22 cellular contexts compared by ENCODE assay signal in the genomic region with DNA sequence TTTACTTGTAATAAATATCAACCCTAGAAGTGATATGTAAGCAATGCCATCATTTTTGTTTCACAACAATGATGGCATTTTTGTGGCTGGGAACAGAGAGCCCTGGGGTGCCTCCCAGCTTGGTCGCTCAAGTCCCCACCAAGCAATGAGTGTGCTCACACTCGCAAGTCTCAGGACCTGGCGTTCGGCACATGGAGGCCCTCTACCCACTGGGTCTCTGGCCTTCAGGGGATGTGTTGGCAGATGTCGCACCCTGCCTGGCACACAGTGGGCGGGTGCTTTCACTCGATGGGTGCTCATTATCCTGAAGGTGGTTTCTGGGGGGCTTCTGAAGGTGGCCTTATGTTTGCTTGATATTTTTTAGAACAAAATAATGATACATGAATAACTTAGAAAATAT.
"Had no signal": no experiment of that assay in that cellular context is flagged by ENCODE, and none has a peak within 500 bp of the region (broad histone marks: within the 10 kb centered on the region; RNA-seq: fewer than 3 reads in every experiment).

No MANE protein-coding gene starts in this region.

- DNase-seq: naive thymus-derived CD4-positive, alpha-beta T cell; natural killer cell; occipital lobe; ovary; posterior cingulate gyrus; psoas muscle; right cardiac atrium; right lobe of liver; sigmoid colon; small intestine; stimulated activated CD4-positive, alpha-beta T cell treated with anti-CD3 and anti-CD28 coated beads, Interleukin-1b, Interleukin-23, amount 100 ng/mL, for 48 hours; stimulated activated CD4-positive, alpha-beta T cell treated with anti-CD3 and anti-CD28 coated beads, Interleukin-4, amount 100 ng/mL, for 24 hours; stimulated activated naive B cell treated with anti-CD40 and anti-IgM and Interleukin-4, amounts not matched to agents 10 μg/mL and 1 μg/mL and 100 μg/mL, for 72 hours; stimulated activated naive CD4-positive, alpha-beta T cell treated with Interleukin-2 at 50 U/mL for 16 hours; stomach; thyroid gland; upper lobe of left lung had no signal

- H3K27ac ChIP-seq: neural progenitor cell, ovary, parathyroid adenoma, psoas muscle, sigmoid colon, thoracic aorta, thyroid gland, tibial nerve, upper lobe of left lung, vagina had no signal
